Comparison of ENCODE assay signal across 3 cellular contexts in the genomic region with DNA sequence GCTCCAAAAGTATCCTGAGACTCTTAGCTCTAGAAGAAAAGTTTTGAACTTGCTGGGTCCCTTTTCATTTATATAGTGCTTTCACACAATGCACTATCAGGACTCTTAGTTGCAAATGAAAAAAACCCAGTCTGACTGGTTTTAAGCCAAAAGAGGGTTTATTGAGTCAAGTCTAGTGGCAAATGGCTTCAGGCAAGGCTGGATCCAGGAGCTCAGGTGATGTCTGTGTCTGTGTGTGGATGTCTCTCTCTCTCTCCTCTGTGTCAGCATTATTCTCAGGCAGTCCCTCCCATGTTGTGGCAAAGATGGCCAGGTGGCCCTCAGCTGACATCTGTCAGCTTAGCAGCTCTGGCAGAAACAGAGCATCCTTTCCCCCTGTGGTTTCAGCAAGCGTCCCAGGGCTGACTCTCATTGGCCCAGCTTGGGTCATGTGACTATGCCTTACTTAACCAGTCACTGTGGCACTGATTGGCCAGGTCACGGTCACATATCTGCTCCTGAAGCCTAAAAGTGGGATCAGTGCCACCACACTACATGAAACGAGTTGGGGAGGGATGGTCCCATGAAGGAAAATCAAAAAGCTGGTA.
A peak's percentile ranks its signal among the peaks of the same experiment; 100 is the strongest.
TF ChIP-seq lines count a peak whose summit lies in the region.

No MANE protein-coding gene starts in this region.

TF ChIP-seq in SK-N-SH, 30 proteins besides CTCF, POLR2A, EP300 and RAD21 (continued from another document):
- TF ChIP-seq MEF2A (IDR thresholded peaks at IDR 0.05; ENCODE audit: borderline replicate concordance, low read depth): no peak
- no peak for TF ChIP-seq RFX5 (IDR thresholded peaks at IDR 0.05; ENCODE audit: low read length)
TF ChIP-seq in SK-N-SH: peak in this region for 1.

TF ChIP-seq in SK-N-SH treated with all-trans-retinoic acid at 6 μM for 48 hours, 23 proteins besides CTCF, POLR2A, EP300 and RAD21 (continued from another document):
- TF ChIP-seq, protein P1, sequence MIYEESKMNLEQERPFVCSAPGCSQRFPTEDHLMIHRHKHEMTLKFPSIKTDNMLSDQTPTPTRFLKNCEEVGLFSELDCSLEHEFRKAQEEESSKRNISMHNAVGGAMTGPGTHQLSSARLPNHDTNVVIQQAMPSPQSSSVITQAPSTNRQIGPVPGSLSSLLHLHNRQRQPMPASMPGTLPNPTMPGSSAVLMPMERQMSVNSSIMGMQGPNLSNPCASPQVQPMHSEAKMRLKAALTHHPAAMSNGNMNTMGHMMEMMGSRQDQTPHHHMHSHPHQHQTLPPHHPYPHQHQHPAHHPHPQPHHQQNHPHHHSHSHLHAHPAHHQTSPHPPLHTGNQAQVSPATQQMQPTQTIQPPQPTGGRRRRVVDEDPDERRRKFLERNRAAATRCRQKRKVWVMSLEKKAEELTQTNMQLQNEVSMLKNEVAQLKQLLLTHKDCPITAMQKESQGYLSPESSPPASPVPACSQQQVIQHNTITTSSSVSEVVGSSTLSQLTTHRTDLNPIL (CRISPR knock-in tag; IDR thresholded peaks at IDR 0.05; ENCODE audit: low read depth): no peak
- TF ChIP-seq ZC3H10 (CRISPR knock-in tag; IDR thresholded peaks at IDR 0.05): no peak
- no peak for TF ChIP-seq TOX (CRISPR knock-in tag; IDR thresholded peaks at IDR 0.05; ENCODE audit: borderline replicate concordance)
- no peak for TF ChIP-seq ZFP3 (CRISPR knock-in tag; IDR thresholded peaks at IDR 0.05)
- TF ChIP-seq OSR1 (CRISPR knock-in tag; IDR thresholded peaks at IDR 0.05): no peak
- TF ChIP-seq, protein P2, sequence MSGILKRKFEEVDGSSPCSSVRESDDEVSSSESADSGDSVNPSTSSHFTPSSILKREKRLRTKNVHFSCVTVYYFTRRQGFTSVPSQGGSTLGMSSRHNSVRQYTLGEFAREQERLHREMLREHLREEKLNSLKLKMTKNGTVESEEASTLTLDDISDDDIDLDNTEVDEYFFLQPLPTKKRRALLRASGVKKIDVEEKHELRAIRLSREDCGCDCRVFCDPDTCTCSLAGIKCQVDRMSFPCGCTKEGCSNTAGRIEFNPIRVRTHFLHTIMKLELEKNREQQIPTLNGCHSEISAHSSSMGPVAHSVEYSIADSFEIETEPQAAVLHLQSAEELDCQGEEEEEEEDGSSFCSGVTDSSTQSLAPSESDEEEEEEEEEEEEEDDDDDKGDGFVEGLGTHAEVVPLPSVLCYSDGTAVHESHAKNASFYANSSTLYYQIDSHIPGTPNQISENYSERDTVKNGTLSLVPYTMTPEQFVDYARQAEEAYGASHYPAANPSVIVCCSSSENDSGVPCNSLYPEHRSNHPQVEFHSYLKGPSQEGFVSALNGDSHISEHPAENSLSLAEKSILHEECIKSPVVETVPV (CRISPR knock-in tag; IDR thresholded peaks at IDR 0.05): no peak
TF ChIP-seq in SK-N-SH treated with all-trans-retinoic acid at 6 μM for 48 hours: peak in this region for 0.

TF ChIP-seq in WTC11, 78 proteins besides CTCF, POLR2A, EP300 and RAD21 (continued from another document):
- TF ChIP-seq, protein P3, sequence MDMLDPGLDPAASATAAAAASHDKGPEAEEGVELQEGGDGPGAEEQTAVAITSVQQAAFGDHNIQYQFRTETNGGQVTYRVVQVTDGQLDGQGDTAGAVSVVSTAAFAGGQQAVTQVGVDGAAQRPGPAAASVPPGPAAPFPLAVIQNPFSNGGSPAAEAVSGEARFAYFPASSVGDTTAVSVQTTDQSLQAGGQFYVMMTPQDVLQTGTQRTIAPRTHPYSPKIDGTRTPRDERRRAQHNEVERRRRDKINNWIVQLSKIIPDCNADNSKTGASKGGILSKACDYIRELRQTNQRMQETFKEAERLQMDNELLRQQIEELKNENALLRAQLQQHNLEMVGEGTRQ (CRISPR knock-in tag; IDR thresholded peaks at IDR 0.05): peak; percentile 71
- no peak for TF ChIP-seq ZBTB21 (CRISPR knock-in tag; IDR thresholded peaks at IDR 0.05; ENCODE audit: borderline replicate concordance)
